ENCODE assay signal across 16 cellular contexts in the genomic region with DNA sequence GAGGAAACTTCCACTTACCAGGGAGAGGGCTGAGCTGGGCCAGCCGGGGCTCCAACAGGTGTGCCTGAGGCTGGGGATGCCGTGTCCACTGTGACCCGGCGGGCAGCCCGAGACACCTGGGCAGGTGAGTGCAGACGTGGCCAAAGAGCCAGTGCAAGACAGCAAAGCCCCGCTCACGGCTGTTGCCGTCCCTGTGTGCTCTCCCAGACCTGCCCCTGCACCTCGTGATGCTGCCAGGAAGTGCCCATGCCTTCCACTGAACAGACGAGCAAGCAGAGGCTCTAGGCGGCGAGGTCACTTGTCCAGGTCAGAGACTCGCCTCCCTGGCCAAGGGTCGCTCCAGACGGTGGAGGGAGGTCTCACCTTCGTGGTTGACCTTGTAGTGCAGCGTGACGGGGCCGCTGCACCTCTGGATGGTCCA.
DNase-seq lines count a peak whose midpoint lies in the region; ATAC-seq, FAIRE-seq and TF ChIP-seq lines count a peak whose summit lies in the region.
"Had no signal": no experiment of that assay in that cellular context is flagged by ENCODE, and none has a peak within 500 bp of the region (broad histone marks: within the 10 kb centered on the region; RNA-seq: fewer than 3 reads in every experiment).

No MANE protein-coding gene starts in this region.

- TF ChIP-seq EP300 in HepG2 (IDR thresholded peaks at IDR 0.05; ENCODE audit: low read depth in 2 of 2, low read length in 2 of 2) (no peak), HepG2 (CRISPR knock-in tag; IDR thresholded peaks at IDR 0.05; ENCODE audit: borderline replicate concordance) (no peak), suprapubic skin (IDR thresholded peaks at IDR 0.05) (no peak)

- no peaks in the 10 kb centered on the region for H3K36me3 ChIP-seq in GM23338 (ENCODE audit: insufficient read depth)
- H3K36me3 ChIP-seq in NT2/D1 (ENCODE audit: insufficient read depth, insufficient read length, low read length) = peaks cover 25% of the 10 kb centered on the region
- no peaks in the 10 kb centered on the region for H3K36me3 ChIP-seq in HepG2 (replicated peaks in 1 of 2; ENCODE audit: control insufficient read depth in 1 of 2, insufficient read depth in 2 of 2, low read length in 2 of 2)
- H3K36me3 ChIP-seq in spleen = peaks cover 0 to 98% (median 63%) of the 10 kb centered on the region in 6 donors
- no peaks in the 10 kb centered on the region for H3K36me3 ChIP-seq in suprapubic skin
- H3K36me3 ChIP-seq: BE2C, HAP-1 had no signal

- DNase-seq in GM23338 (ENCODE audit: low spot score) (no peak), NT2/D1 (ENCODE audit: low read depth, low spot score) (no peak), HepG2 (ENCODE audit: low spot score) (no peak), spleen (peak; percentile 71), suprapubic skin (ENCODE audit: low spot score in 2 of 2) (no peak), T-helper 2 cell (no peak)
- DNase-seq: BE2C, Caco-2, GOT3 had no signal

- peaks cover 2% of the 10 kb centered on the region; the same call in 2 of the 3 replicates for H3K9me3 Mint-ChIP-seq in GM23338
- H3K9me3 Mint-ChIP-seq: CD8-positive, alpha-beta memory T cell had no signal

- no peak for TF ChIP-seq RAD21 in HepG2 (CRISPR knock-in tag; IDR thresholded peaks at IDR 0.05)

- H3K4me2 ChIP-seq in GM23338 = no peak overlapping the region
- H3K4me2 ChIP-seq in HepG2 (ENCODE audit: low read depth, low read length) = no peak overlapping the region
- H3K4me2 ChIP-seq: A549 had no signal

- no peak for TF ChIP-seq CTCF in GM23338 (conservative IDR thresholded peaks at IDR 0.05; ENCODE audit: low read depth in 2 of 2)
- no peak for TF ChIP-seq CTCF in HepG2 (CRISPR knock-in tag; IDR thresholded peaks at IDR 0.05)
- TF ChIP-seq CTCF in spleen (IDR thresholded peaks at IDR 0.05 in 8 of 11, conservative IDR thresholded peaks at IDR 0.05 in 3 of 11) = no peak
- no peak for TF ChIP-seq CTCF in suprapubic skin (IDR thresholded peaks at IDR 0.05)

- WGBS in HepG2 (ENCODE audit: low lambda C conversion rate) = 5% methylated on average over 4 of the region's 20 CpGs
- WGBS in spleen, 5 donors = 80 to 100% (median 83%) methylated on average over 2 to 20 of the region's 20 CpGs
- 91% methylated on average over 6 of the region's 20 CpGs for WGBS in suprapubic skin

- ATAC-seq in GM23338 (peak; percentile 16; the same call in 2 of the 3 replicates), HepG2 (peak; percentile 31), GM19463 (IDR thresholded peaks at IDR 0.05; ENCODE audit: unreplicated experiment) (no peak), esophagus mucosa (no peak)

- intact Hi-C loops in HepG2 (cut with micrococcal nuclease; ENCODE audit: unreplicated experiment) = no loop called here
- intact Hi-C loops in spleen (cut with DNase I; ENCODE audit: low total_unique reads) = no loop called here

- H4K20me1 ChIP-seq in GM23338 (replicated peaks; ENCODE audit: insufficient read depth) = no peaks in the 10 kb centered on the region
- no peaks in the 10 kb centered on the region for H4K20me1 ChIP-seq in HepG2 (ENCODE audit: insufficient read depth, low read length)

- no peak for TF ChIP-seq POLR2A in HepG2 (IDR thresholded peaks at IDR 0.05; ENCODE audit: insufficient read depth in 1 of 2, low read depth in 2 of 2, low read length in 2 of 2)
- TF ChIP-seq POLR2A in spleen (IDR thresholded peaks at IDR 0.05) = no peak
- TF ChIP-seq POLR2A in suprapubic skin (IDR thresholded peaks at IDR 0.05) = no peak

- H3K36me3 Mint-ChIP-seq in GM23338 (ENCODE audit: low read depth) = peaks cover 12% of the 10 kb centered on the region

- in situ Hi-C loops in HepG2 (cut with HindIII; ENCODE audit: extremely low pct_ligation_motif_present, low pct_unique_long_range_greater_than_20kb) = no loop called here

- H3K4me3 Mint-ChIP-seq in GM23338 = no peak overlapping the region

- no TSS peak for BruUV-seq in HepG2 (replicated peaks; lab: Mats Ljungman, UMichigan)

- no peaks in the 10 kb centered on the region for H3K4me1 ChIP-seq in GM23338 (ENCODE audit: insufficient read depth)
- H3K4me1 ChIP-seq in NT2/D1 (ENCODE audit: insufficient read depth, insufficient read length) = peaks cover 18% of the 10 kb centered on the region
- peaks cover 7% of the 10 kb centered on the region; the same call in 1 of the 2 replicates for H3K4me1 ChIP-seq in HepG2 (ENCODE audit: insufficient read depth, low read length)
- no peaks in the 10 kb centered on the region for H3K4me1 ChIP-seq in spleen
- peaks cover 6% of the 10 kb centered on the region for H3K4me1 ChIP-seq in suprapubic skin
- H3K4me1 ChIP-seq: A549, BE2C, HAP-1 had no signal

- H3K27me3 ChIP-seq in GM23338 (ENCODE audit: insufficient read depth) (no peaks in the 10 kb centered on the region), NT2/D1 (ENCODE audit: insufficient read depth, insufficient read length) (no peaks in the 10 kb centered on the region), HepG2 (ENCODE audit: control insufficient read depth in 1 of 2, insufficient read depth in 2 of 2, low read length in 2 of 2) (peaks cover 3 to 60% of the 10 kb centered on the region in 2 experiments; a peak in 3 of 5 replicates), spleen (replicated peaks in 1 of 7) (peaks cover 0 to 16% (median 0%) of the 10 kb centered on the region in 7 donors), suprapubic skin (peaks cover 66% of the 10 kb centered on the region)

- no peak overlapping the region for H3K4me3 ChIP-seq in GM23338
- no peak overlapping the region for H3K4me3 ChIP-seq in NT2/D1 (ENCODE audit: insufficient read length, low read depth)
- no peak overlapping the region; a peak in 1 of 6 replicates for H3K4me3 ChIP-seq in HepG2 (replicated peaks in 1 of 3; ENCODE audit: insufficient read depth in 1 of 3, low read depth in 2 of 3, low read length in 3 of 3)
- H3K4me3 ChIP-seq in spleen = no peak overlapping the region
- no peak overlapping the region for H3K4me3 ChIP-seq in suprapubic skin
- H3K4me3 ChIP-seq: A549, HAP-1, K562 had no signal

- no peak for FAIRE-seq in HepG2 (lab: Jason Lieb, UNC)
- FAIRE-seq: A549, K562 had no signal

- no peaks in the 10 kb centered on the region for H3F3A ChIP-seq in GM23338 (replicated peaks; ENCODE audit: low read depth)

- H3K9ac ChIP-seq in NT2/D1 (ENCODE audit: insufficient read length, low read depth) (peak overlapping the region; percentile 38), HepG2 (ENCODE audit: insufficient read depth, low read depth, low read length) (no peak overlapping the region)

- H3K4me1 Mint-ChIP-seq in GM23338 = no peaks in the 10 kb centered on the region; the same call in 2 of the 3 replicates
- H3K4me1 Mint-ChIP-seq: CD8-positive, alpha-beta memory T cell had no signal

- H3K79me2 ChIP-seq in GM23338 (replicated peaks; ENCODE audit: insufficient read depth) (no peaks in the 10 kb centered on the region), HepG2 (ENCODE audit: insufficient read depth, low read length) (no peaks in the 10 kb centered on the region)

- CTCF ChIA-PET in HepG2 (lab: Yijun Ruan, JAX; ENCODE audit: low intra/inter-chr PET ratio, low total read pairs) = no interaction called here

- H2AFZ ChIP-seq in GM23338 = no peak overlapping the region
- no peak overlapping the region for H2AFZ ChIP-seq in HepG2 (ENCODE audit: low read length)

- POLR2A ChIA-PET in HepG2 (lab: Yijun Ruan, JAX) = no interaction called here

- H3K27me3 Mint-ChIP-seq in GM23338 (ENCODE audit: insufficient read depth, low read depth, poor library complexity) = peaks cover 4% of the 10 kb centered on the region

- H3K9me3 ChIP-seq in NT2/D1 (ENCODE audit: insufficient read depth, low read length) (no peaks in the 10 kb centered on the region), HepG2 (ENCODE audit: low read length) (no peaks in the 10 kb centered on the region), spleen (peaks cover 0 to 4% (median 0%) of the 10 kb centered on the region in 8 donors), suprapubic skin (no peaks in the 10 kb centered on the region)
- H3K9me3 ChIP-seq: A549, BE2C, Caco-2, HAP-1 had no signal

- H3K27ac ChIP-seq in GM23338 (ENCODE audit: low read depth) (no peak overlapping the region), HepG2 (ENCODE audit: extremely low read length, insufficient read depth, low read length) (no peak overlapping the region), spleen (no peak overlapping the region), suprapubic skin (no peak overlapping the region)
- H3K27ac ChIP-seq: A549, C4-2B had no signal

- no peak overlapping the region for H3K27ac Mint-ChIP-seq in GM23338

- H3K9me2 ChIP-seq in GM23338 (ENCODE audit: insufficient read depth) = no peaks in the 10 kb centered on the region

TF ChIP-seq in GM23338, 12 proteins besides CTCF, POLR2A, EP300 and RAD21:
- TF ChIP-seq CREB1 (CRISPR knock-in tag; IDR thresholded peaks at IDR 0.05; ENCODE audit: low read depth) = no peak
TF ChIP-seq in GM23338: peak in this region for 0.

TF ChIP-seq in HepG2, 621 proteins besides CTCF, POLR2A, EP300 and RAD21:
- no peak for TF ChIP-seq ZNF709 (CRISPR knock-in tag; IDR thresholded peaks at IDR 0.05)
- TF ChIP-seq, protein P1, sequence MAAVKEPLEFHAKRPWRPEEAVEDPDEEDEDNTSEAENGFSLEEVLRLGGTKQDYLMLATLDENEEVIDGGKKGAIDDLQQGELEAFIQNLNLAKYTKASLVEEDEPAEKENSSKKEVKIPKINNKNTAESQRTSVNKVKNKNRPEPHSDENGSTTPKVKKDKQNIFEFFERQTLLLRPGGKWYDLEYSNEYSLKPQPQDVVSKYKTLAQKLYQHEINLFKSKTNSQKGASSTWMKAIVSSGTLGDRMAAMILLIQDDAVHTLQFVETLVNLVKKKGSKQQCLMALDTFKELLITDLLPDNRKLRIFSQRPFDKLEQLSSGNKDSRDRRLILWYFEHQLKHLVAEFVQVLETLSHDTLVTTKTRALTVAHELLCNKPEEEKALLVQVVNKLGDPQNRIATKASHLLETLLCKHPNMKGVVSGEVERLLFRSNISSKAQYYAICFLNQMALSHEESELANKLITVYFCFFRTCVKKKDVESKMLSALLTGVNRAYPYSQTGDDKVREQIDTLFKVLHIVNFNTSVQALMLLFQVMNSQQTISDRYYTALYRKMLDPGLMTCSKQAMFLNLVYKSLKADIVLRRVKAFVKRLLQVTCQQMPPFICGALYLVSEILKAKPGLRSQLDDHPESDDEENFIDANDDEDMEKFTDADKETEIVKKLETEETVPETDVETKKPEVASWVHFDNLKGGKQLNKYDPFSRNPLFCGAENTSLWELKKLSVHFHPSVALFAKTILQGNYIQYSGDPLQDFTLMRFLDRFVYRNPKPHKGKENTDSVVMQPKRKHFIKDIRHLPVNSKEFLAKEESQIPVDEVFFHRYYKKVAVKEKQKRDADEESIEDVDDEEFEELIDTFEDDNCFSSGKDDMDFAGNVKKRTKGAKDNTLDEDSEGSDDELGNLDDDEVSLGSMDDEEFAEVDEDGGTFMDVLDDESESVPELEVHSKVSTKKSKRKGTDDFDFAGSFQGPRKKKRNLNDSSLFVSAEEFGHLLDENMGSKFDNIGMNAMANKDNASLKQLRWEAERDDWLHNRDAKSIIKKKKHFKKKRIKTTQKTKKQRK (IDR thresholded peaks at IDR 0.05; ENCODE audit: low read length) = no peak
- TF ChIP-seq, protein P2, sequence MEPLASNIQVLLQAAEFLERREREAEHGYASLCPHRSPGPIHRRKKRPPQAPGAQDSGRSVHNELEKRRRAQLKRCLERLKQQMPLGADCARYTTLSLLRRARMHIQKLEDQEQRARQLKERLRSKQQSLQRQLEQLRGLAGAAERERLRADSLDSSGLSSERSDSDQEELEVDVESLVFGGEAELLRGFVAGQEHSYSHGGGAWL (CRISPR knock-in tag; IDR thresholded peaks at IDR 0.05) = no peak
- TF ChIP-seq STAG1 (CRISPR knock-in tag; IDR thresholded peaks at IDR 0.05) = no peak

Comparison
In these comparisons a context has a peak if more than half of its experiments do, and no peak if none do; other contexts are left out.
1. ATAC-seq: peak in GM23338 (single experiment) and HepG2 (single experiment); none in GM19463 (single experiment) and esophagus mucosa (single experiment).